22 cellular contexts compared by ENCODE assay signal in genomic region chr6:15755555-15755954, GRCh38.
DNase-seq lines count a peak whose midpoint lies in the region; ATAC-seq and TF ChIP-seq lines count a peak whose summit lies in the region.
"Had no signal": no experiment of that assay in that cellular context is flagged by ENCODE, and none has a peak within 500 bp of the region (broad histone marks: within the 10 kb centered on the region; RNA-seq: fewer than 3 reads in every experiment).

No MANE protein-coding gene starts in this region.

- CTCF ChIA-PET in A673 (lab: Charles Lee): no interaction called here

- H3K9me3 ChIP-seq in A673 (ENCODE audit: low read depth, low read length, poor library complexity, severe bottlenecking): no peaks in the 10 kb centered on the region
- no peaks in the 10 kb centered on the region for H3K9me3 ChIP-seq in left lung
- H3K9me3 ChIP-seq: adrenal gland had no signal

- H4K20me1 ChIP-seq in GM23338 (replicated peaks; ENCODE audit: insufficient read depth): no peaks in the 10 kb centered on the region

- no peaks in the 10 kb centered on the region for H3K27me3 Mint-ChIP-seq in GM23338 (ENCODE audit: insufficient read depth, low read depth, poor library complexity)

- no peak for TF ChIP-seq CTCF in A673 (conservative IDR thresholded peaks at IDR 0.05; ENCODE audit: low read depth, low read length)
- no peak for TF ChIP-seq CTCF in GM23338 (conservative IDR thresholded peaks at IDR 0.05; ENCODE audit: low read depth in 2 of 2)
- peak; percentile 36 for TF ChIP-seq CTCF in epithelial cell of proximal tubule (conservative IDR thresholded peaks at IDR 0.05; ENCODE audit: low read depth, low read length)
- no peak for TF ChIP-seq CTCF in left lung (IDR thresholded peaks at IDR 0.05)

- no peaks in the 10 kb centered on the region for H3F3A ChIP-seq in GM23338 (replicated peaks; ENCODE audit: low read depth)

- H2AFZ ChIP-seq in GM23338: 0 out of 2 replicates have a peak overlapping the region, but pooled peaks have one; percentile 23

- DNase-seq in A673 (ENCODE audit: low spot score) (peak; percentile 15), GM23338 (ENCODE audit: low spot score) (no peak), epithelial cell of proximal tubule (ENCODE audit: low read depth) (peak; percentile 66), left lung (no peak), COR-L47 (lab: John Stamatoyannopoulos, UW) (no peak), NCI-H146 treated with DMSO at 0.1 percent for 48 hours (lab: John Stamatoyannopoulos, UW; ENCODE audit: unreplicated experiment) (no peak), AML-193 (lab: John Stamatoyannopoulos, UW) (no peak)
- DNase-seq: activated CD8-positive, alpha-beta memory T cell treated with anti-CD3 and anti-CD28 coated beads, Interleukin-2, amount 50 U/mL, for 48 hours; activated effector memory CD4-positive, alpha-beta T cell treated with Interleukin-2 at 50 U/mL for 16 hours; CD8-positive, alpha-beta T cell; cerebellar nuclear complex; effector CD8-positive, alpha-beta T cell; hippocampal formation; KBM-7; NCI-H2029 treated with DMSO at 0.1 percent for 48 hours; NCI-H510A; nephron progenitor cell; substantia nigra; T-helper 1 cell had no signal

- H3K27me3 ChIP-seq in A673 (replicated peaks; ENCODE audit: insufficient read depth, low read depth, low read length, poor library complexity) (no peaks in the 10 kb centered on the region), GM23338 (ENCODE audit: insufficient read depth) (no peaks in the 10 kb centered on the region), left lung (no peaks in the 10 kb centered on the region)
- H3K27me3 ChIP-seq: adrenal gland had no signal

- H3K36me3 ChIP-seq in A673 (ENCODE audit: insufficient read depth, low read length, poor library complexity, severe bottlenecking) (no peaks in the 10 kb centered on the region), GM23338 (ENCODE audit: insufficient read depth) (no peaks in the 10 kb centered on the region), left lung (no peaks in the 10 kb centered on the region)
- H3K36me3 ChIP-seq: adrenal gland had no signal

- H3K4me1 ChIP-seq in A673 (ENCODE audit: insufficient read depth, low read length, poor library complexity, severe bottlenecking): no peaks in the 10 kb centered on the region
- no peaks in the 10 kb centered on the region for H3K4me1 ChIP-seq in GM23338 (ENCODE audit: insufficient read depth)
- no peaks in the 10 kb centered on the region for H3K4me1 ChIP-seq in left lung

- H3K4me3 ChIP-seq in A673 (ENCODE audit: low read depth, low read length, poor library complexity, severe bottlenecking): no peak overlapping the region
- H3K4me3 ChIP-seq in GM23338: no peak overlapping the region
- H3K4me3 ChIP-seq in epithelial cell of proximal tubule (ENCODE audit: low read depth, low read length): no peak overlapping the region
- H3K4me3 ChIP-seq in left lung: no peak overlapping the region
- H3K4me3 ChIP-seq: adrenal gland had no signal

- peaks cover 16% of the 10 kb centered on the region; the same call in 2 of the 3 replicates for H3K9me3 Mint-ChIP-seq in GM23338
- H3K9me3 Mint-ChIP-seq: CD8-positive, alpha-beta T cell had no signal

- no peaks in the 10 kb centered on the region for H3K4me1 Mint-ChIP-seq in GM23338

- BruUV-seq in A673 (replicated peaks; lab: Mats Ljungman, UMichigan): no TSS peak

- no peak overlapping the region for H3K4me2 ChIP-seq in GM23338

- intact Hi-C loops in A673 (cut with micrococcal nuclease; ENCODE audit: unreplicated experiment) (no loop called here), left lung (cut with DNase I) (no loop called here)

- peaks cover 7% of the 10 kb centered on the region; the same call in 2 of the 3 replicates for H3K36me3 Mint-ChIP-seq in GM23338 (ENCODE audit: low read depth)
- H3K36me3 Mint-ChIP-seq: CD8-positive, alpha-beta T cell had no signal

- H3K4me3 Mint-ChIP-seq in GM23338: no peak overlapping the region
- H3K4me3 Mint-ChIP-seq: CD8-positive, alpha-beta T cell; nephron progenitor cell had no signal

- ATAC-seq in GM23338 (no peak), left lung (peak; percentile 44), HG03354 (IDR thresholded peaks at IDR 0.05; ENCODE audit: poor library complexity, severe bottlenecking, unreplicated experiment) (no peak)
- ATAC-seq: CD8-positive, alpha-beta T cell had no signal

- H3K79me2 ChIP-seq in GM23338 (replicated peaks; ENCODE audit: insufficient read depth): no peaks in the 10 kb centered on the region

- POLR2A ChIA-PET in A673 (lab: Charles Lee; ENCODE audit: low non-redundant PET): interaction anchor here (0.6 kb wide), 1 partner anchor 94 kb away, joined by 4 read pairs; no protein-coding TSS in a partner anchor

- H3K27ac ChIP-seq in A673 (ENCODE audit: low read depth, low read length, poor library complexity, severe bottlenecking): no peak overlapping the region
- no peak overlapping the region for H3K27ac ChIP-seq in GM23338 (ENCODE audit: low read depth)
- H3K27ac ChIP-seq in left lung: no peak overlapping the region
- H3K27ac ChIP-seq: adrenal gland had no signal

- no peaks in the 10 kb centered on the region for H3K9me2 ChIP-seq in GM23338 (ENCODE audit: insufficient read depth)

- no peak overlapping the region; the same call in 1 of the 2 replicates for H3K27ac Mint-ChIP-seq in GM23338
- H3K27ac Mint-ChIP-seq: CD8-positive, alpha-beta T cell; nephron progenitor cell; progenitor cell of endocrine pancreas had no signal

TF ChIP-seq in GM23338, 12 proteins besides CTCF, POLR2A, EP300 and RAD21 (continues in another document):
- TF ChIP-seq POLR2AphosphoS5 (IDR thresholded peaks at IDR 0.05; ENCODE audit: low read depth): no peak
- no peak for TF ChIP-seq EZH2phosphoT487 (IDR thresholded peaks at IDR 0.05; ENCODE audit: unreplicated experiment)
- no peak for TF ChIP-seq CREB1 (CRISPR knock-in tag; IDR thresholded peaks at IDR 0.05; ENCODE audit: low read depth)
- TF ChIP-seq EZH2 (IDR thresholded peaks at IDR 0.05; ENCODE audit: low read depth, unreplicated experiment): no peak
- no peak for TF ChIP-seq ZNF331 (CRISPR knock-in tag; IDR thresholded peaks at IDR 0.05; ENCODE audit: low read depth)
- TF ChIP-seq, protein P1, sequence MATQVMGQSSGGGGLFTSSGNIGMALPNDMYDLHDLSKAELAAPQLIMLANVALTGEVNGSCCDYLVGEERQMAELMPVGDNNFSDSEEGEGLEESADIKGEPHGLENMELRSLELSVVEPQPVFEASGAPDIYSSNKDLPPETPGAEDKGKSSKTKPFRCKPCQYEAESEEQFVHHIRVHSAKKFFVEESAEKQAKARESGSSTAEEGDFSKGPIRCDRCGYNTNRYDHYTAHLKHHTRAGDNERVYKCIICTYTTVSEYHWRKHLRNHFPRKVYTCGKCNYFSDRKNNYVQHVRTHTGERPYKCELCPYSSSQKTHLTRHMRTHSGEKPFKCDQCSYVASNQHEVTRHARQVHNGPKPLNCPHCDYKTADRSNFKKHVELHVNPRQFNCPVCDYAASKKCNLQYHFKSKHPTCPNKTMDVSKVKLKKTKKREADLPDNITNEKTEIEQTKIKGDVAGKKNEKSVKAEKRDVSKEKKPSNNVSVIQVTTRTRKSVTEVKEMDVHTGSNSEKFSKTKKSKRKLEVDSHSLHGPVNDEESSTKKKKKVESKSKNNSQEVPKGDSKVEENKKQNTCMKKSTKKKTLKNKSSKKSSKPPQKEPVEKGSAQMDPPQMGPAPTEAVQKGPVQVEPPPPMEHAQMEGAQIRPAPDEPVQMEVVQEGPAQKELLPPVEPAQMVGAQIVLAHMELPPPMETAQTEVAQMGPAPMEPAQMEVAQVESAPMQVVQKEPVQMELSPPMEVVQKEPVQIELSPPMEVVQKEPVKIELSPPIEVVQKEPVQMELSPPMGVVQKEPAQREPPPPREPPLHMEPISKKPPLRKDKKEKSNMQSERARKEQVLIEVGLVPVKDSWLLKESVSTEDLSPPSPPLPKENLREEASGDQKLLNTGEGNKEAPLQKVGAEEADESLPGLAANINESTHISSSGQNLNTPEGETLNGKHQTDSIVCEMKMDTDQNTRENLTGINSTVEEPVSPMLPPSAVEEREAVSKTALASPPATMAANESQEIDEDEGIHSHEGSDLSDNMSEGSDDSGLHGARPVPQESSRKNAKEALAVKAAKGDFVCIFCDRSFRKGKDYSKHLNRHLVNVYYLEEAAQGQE (IDR thresholded peaks at IDR 0.05; ENCODE audit: unreplicated experiment): no peak
- no peak for TF ChIP-seq NANOG (IDR thresholded peaks at IDR 0.05; ENCODE audit: borderline replicate concordance)
- TF ChIP-seq, protein P2, sequence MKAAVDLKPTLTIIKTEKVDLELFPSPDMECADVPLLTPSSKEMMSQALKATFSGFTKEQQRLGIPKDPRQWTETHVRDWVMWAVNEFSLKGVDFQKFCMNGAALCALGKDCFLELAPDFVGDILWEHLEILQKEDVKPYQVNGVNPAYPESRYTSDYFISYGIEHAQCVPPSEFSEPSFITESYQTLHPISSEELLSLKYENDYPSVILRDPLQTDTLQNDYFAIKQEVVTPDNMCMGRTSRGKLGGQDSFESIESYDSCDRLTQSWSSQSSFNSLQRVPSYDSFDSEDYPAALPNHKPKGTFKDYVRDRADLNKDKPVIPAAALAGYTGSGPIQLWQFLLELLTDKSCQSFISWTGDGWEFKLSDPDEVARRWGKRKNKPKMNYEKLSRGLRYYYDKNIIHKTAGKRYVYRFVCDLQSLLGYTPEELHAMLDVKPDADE (IDR thresholded peaks at IDR 0.05): no peak
- TF ChIP-seq JUNB (IDR thresholded peaks at IDR 0.05; ENCODE audit: unreplicated experiment): no peak

Comparison
In these comparisons a context has a peak if more than half of its experiments do, and no peak if none do; other contexts are left out.
1. DNase-seq: peak in A673 (single experiment) and epithelial cell of proximal tubule (single experiment); none in GM23338 (single experiment), left lung (0 of 2), COR-L47 (single experiment), NCI-H146 treated with DMSO at 0.1 percent for 48 hours (single experiment) and AML-193 (0 of 2).